ENCODE assay signal across 18 cellular contexts in genomic region chr5:37132646-37133045, GRCh38.
DNase-seq lines count a peak whose midpoint lies in the region; ATAC-seq, FAIRE-seq and TF ChIP-seq lines count a peak whose summit lies in the region.
"Had no signal": no experiment of that assay in that cellular context is flagged by ENCODE, and none has a peak within 500 bp of the region (broad histone marks: within the 10 kb centered on the region; RNA-seq: fewer than 3 reads in every experiment).

No MANE protein-coding gene starts in this region.

- FAIRE-seq in astrocyte (lab: Jason Lieb, UNC), result no peak
- FAIRE-seq: A204.1, D721Med, GM18507 had no signal

- H3K9me3 Mint-ChIP-seq in astrocyte (ENCODE audit: unreplicated experiment), result peaks cover 22% of the 10 kb centered on the region

- H3K36me3 Mint-ChIP-seq in astrocyte (ENCODE audit: low read depth, unreplicated experiment), result peaks cover 49% of the 10 kb centered on the region

- H2AFZ ChIP-seq in astrocyte (ENCODE audit: low read depth, low read length) (no peak overlapping the region), osteoblast (ENCODE audit: low read length) (no peak overlapping the region)

- TF ChIP-seq POLR2A in esophagus muscularis mucosa (IDR thresholded peaks at IDR 0.05; ENCODE audit: low read depth), result no peak

- no peak overlapping the region for H3K27ac Mint-ChIP-seq in astrocyte (ENCODE audit: unreplicated experiment)
- H3K27ac Mint-ChIP-seq: CD8-positive, alpha-beta T cell had no signal

- H3K27ac ChIP-seq in astrocyte (ENCODE audit: low read depth, low read length) (no peak overlapping the region), osteoblast (ENCODE audit: low read depth, low read length) (peak overlapping the region; percentile 28), esophagus muscularis mucosa (replicated peaks in 1 of 4) (no peak overlapping the region)

- intact Hi-C loops in esophagus muscularis mucosa (cut with DNase I), result no loop called here

- no peak overlapping the region for H3K4me3 Mint-ChIP-seq in astrocyte (ENCODE audit: unreplicated experiment)
- H3K4me3 Mint-ChIP-seq: CD14-positive monocyte; CD8-positive, alpha-beta T cell; H9 had no signal

- peaks cover 11% of the 10 kb centered on the region for H3K4me1 Mint-ChIP-seq in astrocyte (ENCODE audit: low read depth, unreplicated experiment)
- H3K4me1 Mint-ChIP-seq: CD14-positive monocyte, H9 had no signal

- H3K4me3 ChIP-seq in astrocyte (ENCODE audit: insufficient read depth, low read depth, low read length) (no peak overlapping the region), fibroblast of pulmonary artery (replicated peaks; ENCODE audit: low read depth, low read length) (no peak overlapping the region), osteoblast (ENCODE audit: insufficient read depth, low read length) (no peak overlapping the region), esophagus muscularis mucosa (no peak overlapping the region)

- H3K9ac ChIP-seq in astrocyte (ENCODE audit: low read length), result no peak overlapping the region

- TF ChIP-seq CTCF in astrocyte (IDR thresholded peaks at IDR 0.05; ENCODE audit: insufficient read depth, low read depth, low read length) (no peak), fibroblast of pulmonary artery (IDR thresholded peaks at IDR 0.05; ENCODE audit: low read length, missing control alignments) (no peak), osteoblast (IDR thresholded peaks at IDR 0.05; ENCODE audit: extremely low read depth, low read depth, low read length) (no peak), GM13977 (IDR thresholded peaks at IDR 0.05; ENCODE audit: extremely low read depth, insufficient read depth, missing control alignments) (no peak), esophagus muscularis mucosa (IDR thresholded peaks at IDR 0.05) (no peak)

- H4K20me1 ChIP-seq in astrocyte (ENCODE audit: insufficient read depth, low read length) (no peaks in the 10 kb centered on the region), osteoblast (ENCODE audit: insufficient read depth, low read length) (peaks cover 3% of the 10 kb centered on the region)

- H3K79me2 ChIP-seq in astrocyte (ENCODE audit: insufficient read depth, low read length), result no peaks in the 10 kb centered on the region
- H3K79me2 ChIP-seq in osteoblast (ENCODE audit: insufficient read depth, low read length), result no peaks in the 10 kb centered on the region

- ATAC-seq in GM21723 (IDR thresholded peaks at IDR 0.05; ENCODE audit: unreplicated experiment), result no peak
- ATAC-seq: CD8-positive, alpha-beta T cell had no signal

- DNase-seq in EL, result peak; percentile 26
- DNase-seq in astrocyte (ENCODE audit: low read depth), result peak; percentile 35
- DNase-seq in fibroblast of pulmonary artery (ENCODE audit: low read depth), result peak; percentile 27
- no peak for DNase-seq in osteoblast (ENCODE audit: insufficient read length, low spot score, missing footprints)
- no peak for DNase-seq in DMS153 treated with DMSO at 0.1 percent for 48 hours (lab: John Stamatoyannopoulos, UW; ENCODE audit: unreplicated experiment)
- no peak for DNase-seq in GM13977 (ENCODE audit: low spot score)
- DNase-seq in esophagus muscularis mucosa (ENCODE audit: extremely low spot score), result no peak
- DNase-seq: CD8-positive, alpha-beta T cell; COR-L47; DMS153; DND-41; GOT3; H9 had no signal

- no peaks in the 10 kb centered on the region for H3K27me3 Mint-ChIP-seq in astrocyte (ENCODE audit: low read depth, unreplicated experiment)

- no peaks in the 10 kb centered on the region for H3K4me1 ChIP-seq in astrocyte (ENCODE audit: insufficient read depth, low read length)
- H3K4me1 ChIP-seq in osteoblast (ENCODE audit: insufficient read depth, low read length), result peaks cover 12% of the 10 kb centered on the region
- H3K4me1 ChIP-seq in esophagus muscularis mucosa, result no peaks in the 10 kb centered on the region

- no peak for TF ChIP-seq EP300 in esophagus muscularis mucosa (IDR thresholded peaks at IDR 0.05)

- H3K36me3 ChIP-seq in astrocyte (ENCODE audit: insufficient read depth, low read length), result peaks cover 5% of the 10 kb centered on the region
- H3K36me3 ChIP-seq in osteoblast (ENCODE audit: insufficient read depth, low read length), result peaks cover 14% of the 10 kb centered on the region
- peaks cover 10 to 50% (median 33%) of the 10 kb centered on the region in 4 donors for H3K36me3 ChIP-seq in esophagus muscularis mucosa

- H3K27me3 ChIP-seq in astrocyte (ENCODE audit: insufficient read depth, low read length), result no peaks in the 10 kb centered on the region
- H3K27me3 ChIP-seq in osteoblast (ENCODE audit: insufficient read depth, low read length), result no peaks in the 10 kb centered on the region
- H3K27me3 ChIP-seq in esophagus muscularis mucosa, result no peaks in the 10 kb centered on the region

- H3K4me2 ChIP-seq in astrocyte (ENCODE audit: low read length) (no peak overlapping the region), osteoblast (ENCODE audit: insufficient read depth, low read length) (no peak overlapping the region)

- no peaks in the 10 kb centered on the region for H3K9me3 ChIP-seq in astrocyte (ENCODE audit: insufficient read depth, low read depth, low read length)
- no peaks in the 10 kb centered on the region for H3K9me3 ChIP-seq in osteoblast (ENCODE audit: low read depth, low read length)
- H3K9me3 ChIP-seq in esophagus muscularis mucosa, result no peaks in the 10 kb centered on the region

- in situ Hi-C loops in GM13977 (cut with MboI; ENCODE audit: low pct_unique_long_range_greater_than_20kb, low sequenced_read_pairs, unreplicated experiment), result no loop called here

- 83% methylated on average over 1 of the region's 1 CpG for WGBS in esophagus muscularis mucosa

Comparison
In these comparisons a context has a peak if more than half of its experiments do, and no peak if none do; other contexts are left out.
1. DNase-seq: peak in EL (single experiment), astrocyte (single experiment) and fibroblast of pulmonary artery (single experiment); none in osteoblast (single experiment), DMS153 treated with DMSO at 0.1 percent for 48 hours (single experiment), GM13977 (single experiment) and esophagus muscularis mucosa (single experiment).